8 cellular contexts compared by ENCODE assay signal in the genomic region with DNA sequence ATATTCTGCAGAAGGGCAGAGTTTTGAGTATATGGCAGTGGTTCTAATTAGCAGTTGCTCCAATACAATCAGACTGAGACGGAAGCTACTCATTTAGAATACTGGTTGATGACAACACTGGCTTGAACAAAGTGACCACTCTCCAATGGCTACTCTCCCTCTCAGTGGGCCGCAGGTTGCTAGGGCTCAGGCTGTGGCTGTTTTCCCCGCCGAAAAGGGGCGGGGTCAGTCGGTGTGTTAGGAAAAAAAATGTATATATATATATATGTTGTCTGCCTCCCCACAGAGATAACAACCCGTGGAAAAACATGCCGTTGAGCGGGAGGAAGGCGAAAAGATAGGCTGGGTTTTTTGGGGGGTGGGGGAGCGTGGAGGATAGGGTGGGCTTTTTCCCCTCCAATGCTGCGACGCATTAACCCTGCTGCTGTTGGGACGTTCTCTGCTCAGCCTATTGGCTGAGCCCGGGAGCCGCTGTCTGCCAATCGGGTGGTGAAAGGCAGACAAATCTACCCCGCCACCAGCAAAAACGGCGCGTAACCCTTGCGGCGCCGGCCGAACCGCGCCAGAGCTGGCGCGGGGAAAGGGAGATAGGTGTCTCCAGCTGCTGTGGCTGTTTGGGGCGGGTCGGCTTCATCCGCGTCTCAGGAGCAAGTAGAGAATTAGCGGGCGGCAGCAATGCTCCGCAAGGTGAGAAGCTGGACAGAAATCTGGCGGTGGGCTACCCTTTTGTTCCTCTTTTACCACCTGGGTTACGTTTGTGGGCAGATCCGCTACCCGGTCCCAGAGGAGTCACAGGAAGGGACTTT. TPM values are rescaled to one million over a fixed set of nuclear protein-coding genes. Genes with fewer than 3 reads are reported as not detected.
DNase-seq lines count a peak whose midpoint lies in the region; ATAC-seq and TF ChIP-seq lines count a peak whose summit lies in the region.

Gene PCDHGC4, plus strand, starts transcription at position 532 of the 806 bp plus-strand sequence. Its CDS starts 144 bp downstream, at position 676.

- no peaks in the 10 kb centered on the region for H3K9me3 Mint-ChIP-seq in memory B cell
- no peaks in the 10 kb centered on the region for H3K9me3 Mint-ChIP-seq in CD4-positive, alpha-beta T cell

- H4K20me1 ChIP-seq in BLaER1 = peaks cover 11% of the 10 kb centered on the region; the same call in 1 of the 2 replicates

- peak; percentile 32 for ATAC-seq in memory B cell (ENCODE audit: low read depth)
- no peak for ATAC-seq in HG03280 (IDR thresholded peaks at IDR 0.05; ENCODE audit: unreplicated experiment)
- no peak for ATAC-seq in CD4-positive, alpha-beta T cell (ENCODE audit: poor library complexity)

- no peaks in the 10 kb centered on the region for H3K36me3 Mint-ChIP-seq in memory B cell
- no peaks in the 10 kb centered on the region for H3K36me3 Mint-ChIP-seq in CD4-positive, alpha-beta T cell (ENCODE audit: low read depth)

- POLR2A ChIA-PET in CD4-positive, alpha-beta T cell (lab: Charles Lee) = interaction anchor here (0.7 to 1.0 kb wide), 2 partner anchors 28 to 87 kb away, joined by 3 read pairs; partner anchors contain the start of gene PCDHGB5

- no peak within 1 kb of the TSS for H3K27ac Mint-ChIP-seq in memory B cell
- H3K27ac Mint-ChIP-seq in CD4-positive, alpha-beta T cell = no peak within 1 kb of the TSS

- TF ChIP-seq POLR2A in uterus (IDR thresholded peaks at IDR 0.05) = no peak

- peak within 1 kb of the TSS; percentile 80 for H3K9ac ChIP-seq in BLaER1

- peak within 1 kb of the TSS; percentile 96 for H3K4me2 ChIP-seq in BLaER1

- H3K9me3 ChIP-seq in BLaER1 = 0 out of 2 replicates have a peak, but pooled peaks cover 8% of the 10 kb centered on the region
- H3K9me3 ChIP-seq in uterus = no peaks in the 10 kb centered on the region
- H3K9me3 ChIP-seq in CD4-positive, alpha-beta T cell (ENCODE audit: control insufficient read depth, low read length) = no peaks in the 10 kb centered on the region

- peak; percentile 67 for DNase-seq in NCI-H1092 treated with DMSO at 0.1 percent for 48 hours (lab: John Stamatoyannopoulos, UW)
- DNase-seq in choroid plexus epithelial cell (ENCODE audit: low read depth) = peak; percentile 57
- no peak for DNase-seq in memory B cell (ENCODE audit: low spot score in 2 of 2)
- DNase-seq in uterus = no peak
- no peak for DNase-seq in CD4-positive, alpha-beta T cell
- DNase-seq in central memory CD4-positive, alpha-beta T cell = no peak

- H3K4me3 Mint-ChIP-seq in memory B cell = peak within 1 kb of the TSS; percentile 70
- H3K4me3 Mint-ChIP-seq in CD4-positive, alpha-beta T cell = no peak within 1 kb of the TSS

- H3K27me3 Mint-ChIP-seq in memory B cell = peaks cover 26% of the 10 kb centered on the region
- H3K27me3 Mint-ChIP-seq in CD4-positive, alpha-beta T cell = peaks cover 96% of the 10 kb centered on the region

- TF ChIP-seq CTCF in choroid plexus epithelial cell (conservative IDR thresholded peaks at IDR 0.05; ENCODE audit: low read depth, low read length) = no peak
- TF ChIP-seq CTCF in uterus (IDR thresholded peaks at IDR 0.05) = no peak
- no peak for TF ChIP-seq CTCF in CD4-positive, alpha-beta T cell (IDR thresholded peaks at IDR 0.05)

- intact Hi-C loops in uterus (cut with DNase I; ENCODE audit: low total_unique reads) = no loop called here
- intact Hi-C loops in CD4-positive, alpha-beta T cell (cut with DNase I, micrococcal nuclease) = no loop called here

- H3K36me3 ChIP-seq in BLaER1 (peaks cover 36% of the 10 kb centered on the region), uterus (no peaks in the 10 kb centered on the region)

- H3K4me3 ChIP-seq in BLaER1 (peak within 1 kb of the TSS; percentile 71), choroid plexus epithelial cell (ENCODE audit: low read depth, low read length) (peak within 1 kb of the TSS; percentile 55), uterus (peak within 1 kb of the TSS; percentile 14 to 36)

- H3K4me1 ChIP-seq in BLaER1 (peaks cover 86% of the 10 kb centered on the region), uterus (peaks cover 5 to 6% of the 10 kb centered on the region in 2 donors)

- CTCF ChIA-PET in CD4-positive, alpha-beta T cell (lab: Charles Lee) = interaction anchor here (0.5 kb wide), 1 partner anchor 74 kb away, joined by 3 read pairs; no protein-coding TSS in a partner anchor

- H3K27me3 ChIP-seq in BLaER1 = no peaks in the 10 kb centered on the region
- no peaks in the 10 kb centered on the region for H3K27me3 ChIP-seq in uterus
- peaks cover 81% of the 10 kb centered on the region for H3K27me3 ChIP-seq in CD4-positive, alpha-beta T cell (ENCODE audit: control insufficient read depth, insufficient read depth, low read length)

- H3K4me1 Mint-ChIP-seq in memory B cell = peaks cover 7% of the 10 kb centered on the region
- H3K4me1 Mint-ChIP-seq in CD4-positive, alpha-beta T cell (ENCODE audit: low read depth) = peaks cover 10% of the 10 kb centered on the region

- peak within 1 kb of the TSS; percentile 75 for H3K27ac ChIP-seq in BLaER1
- peak within 1 kb of the TSS in 1 of 2 donors; percentile 2 for H3K27ac ChIP-seq in uterus
- no peak within 1 kb of the TSS for H3K27ac ChIP-seq in CD4-positive, alpha-beta T cell (ENCODE audit: low read depth, low read length)

RNA-seq across cellular contexts. Expression of gene PCDHGC4, which starts in this region (rescaled TPM):
- total RNA-seq in uterus = 1 to 10 TPM; 2.9 to 8.0 (median 6.7) TPM
- not detected for total RNA-seq in CD4-positive, alpha-beta T cell

Comparison
In these comparisons a context has a peak if more than half of its experiments do, and no peak if none do; other contexts are left out.
1. DNase-seq: peak in NCI-H1092 treated with DMSO at 0.1 percent for 48 hours (single experiment) and choroid plexus epithelial cell (single experiment); none in memory B cell (0 of 2), uterus (0 of 2), CD4-positive, alpha-beta T cell (0 of 10) and central memory CD4-positive, alpha-beta T cell (single experiment).
2. Peak in every context shown above with its lines, with median percentiles within 50 percentile points of each other: H3K4me3 ChIP-seq.